9 cellular contexts compared by ENCODE assay signal in genomic region chr17:10226930-10227695, GRCh38. TPM values are rescaled to one million over a fixed set of nuclear protein-coding genes. Genes with fewer than 3 reads are reported as not detected.
DNase-seq lines count a peak whose midpoint lies in the region; ATAC-seq and TF ChIP-seq lines count a peak whose summit lies in the region.
"Had no signal": no experiment of that assay in that cellular context is flagged by ENCODE, and none has a peak within 500 bp of the region (broad histone marks: within the 10 kb centered on the region; RNA-seq: fewer than 3 reads in every experiment).

No MANE protein-coding gene starts in this region.

- H4K5ac ChIP-seq in IMR-90 (ENCODE audit: low read depth, low read length): no peak overlapping the region

- no peaks in the 10 kb centered on the region for H3K79me1 ChIP-seq in IMR-90 (ENCODE audit: low read depth in 1 of 2, low read length in 2 of 2)

- no peak overlapping the region for H4K8ac ChIP-seq in IMR-90 (ENCODE audit: low read depth in 2 of 2, low read length in 2 of 2)

- H3K27ac ChIP-seq in IMR-90 (ENCODE audit: insufficient read depth, low read length): no peak overlapping the region

- no peak overlapping the region for H3K4me3 ChIP-seq in IMR-90 (ENCODE audit: insufficient read depth, low read depth, low read length)

- H2AK5ac ChIP-seq in IMR-90 (ENCODE audit: low read depth, low read length): 0 out of 2 replicates have a peak overlapping the region, but pooled peaks have one; percentile 43

- H4K20me1 ChIP-seq in IMR-90 (ENCODE audit: insufficient read depth, low read length): no peaks in the 10 kb centered on the region

- TF ChIP-seq RAD21 in IMR-90 (IDR thresholded peaks at IDR 0.05; ENCODE audit: low read length): peak; percentile 76

- POLR2A ChIA-PET in IMR-90 (lab: Charles Lee; ENCODE audit: unreplicated experiment): interaction anchor here (0.6 kb wide), 1 partner anchor 970 kb away, joined by 4 read pairs; no protein-coding TSS in a partner anchor

- peak; percentile 64 for TF ChIP-seq CTCF in Calu3 (IDR thresholded peaks at IDR 0.05; ENCODE audit: unreplicated experiment)
- peak; percentile 73 for TF ChIP-seq CTCF in IMR-90 (conservative IDR thresholded peaks at IDR 0.05; ENCODE audit: low read depth, low read length)
- peak; percentile 81 for TF ChIP-seq CTCF in mesothelial cell of epicardium (IDR thresholded peaks at IDR 0.05; ENCODE audit: unreplicated experiment)

- no peak overlapping the region for H3K4me3 Mint-ChIP-seq in Calu3 (ENCODE audit: low read depth, unreplicated experiment)
- H3K4me3 Mint-ChIP-seq in mesothelial cell of epicardium: no peak overlapping the region

- H3K27me3 Mint-ChIP-seq in Calu3 (ENCODE audit: unreplicated experiment) (no peaks in the 10 kb centered on the region), mesothelial cell of epicardium (ENCODE audit: low read depth) (no peaks in the 10 kb centered on the region)
- H3K27me3 Mint-ChIP-seq: IgD-negative memory B cell had no signal

- no peak overlapping the region for H3K18ac ChIP-seq in IMR-90 (ENCODE audit: low read depth, low read length)

- no peaks in the 10 kb centered on the region for H3K27me3 ChIP-seq in IMR-90 (ENCODE audit: control insufficient read depth, insufficient read depth, low read length)

- H2AFZ ChIP-seq in IMR-90 (replicated peaks; ENCODE audit: low read length, poor library complexity): peak overlapping the region; percentile 46

- no peak overlapping the region for H2BK15ac ChIP-seq in IMR-90 (ENCODE audit: low read depth, low read length)

- no peak overlapping the region for H2BK5ac ChIP-seq in IMR-90 (ENCODE audit: low read depth, low read length, poor library complexity, severe bottlenecking)

- peaks cover 5% of the 10 kb centered on the region for H3K9me3 ChIP-seq in IMR-90 (ENCODE audit: control insufficient read depth, insufficient read depth, low read length)

- H3K4me1 Mint-ChIP-seq in Calu3 (ENCODE audit: low read depth, unreplicated experiment): no peaks in the 10 kb centered on the region
- peaks cover 6% of the 10 kb centered on the region for H3K4me1 Mint-ChIP-seq in mesothelial cell of epicardium

- peaks cover 2% of the 10 kb centered on the region; the same call in 1 of the 2 replicates for H3K4me1 ChIP-seq in IMR-90 (ENCODE audit: control insufficient read depth, insufficient read depth, low read length)

- H2BK120ac ChIP-seq in IMR-90 (ENCODE audit: low read depth, low read length): no peak overlapping the region

- in situ Hi-C loops in IMR-90 (cut with MboI; ENCODE audit: low sequenced_read_pairs): loop anchor here (10.0 kb wide), 1 partner anchor 262 kb away; no protein-coding TSS in a partner anchor

- H3K14ac ChIP-seq in IMR-90 (replicated peaks; ENCODE audit: low read depth, low read length): no peak overlapping the region

- no peaks in the 10 kb centered on the region for H3K36me3 ChIP-seq in IMR-90 (ENCODE audit: control insufficient read depth, insufficient read depth, low read length)

- BruUV-seq in Calu3 (replicated peaks; lab: Mats Ljungman, UMichigan): no TSS peak
- BruUV-seq in IMR-90 (replicated peaks; lab: Mats Ljungman, UMichigan): no TSS peak

- intact Hi-C loops in Calu3 (cut with micrococcal nuclease; ENCODE audit: unreplicated experiment): loop anchor here (1.0 to 10.0 kb wide), 2 partner anchors 112 to 262 kb away; no protein-coding TSS in a partner anchor
- intact Hi-C loops in IMR-90 (cut with micrococcal nuclease): loop anchor here (1.0 to 2.0 kb wide), 2 partner anchors 262 to 302 kb away; no protein-coding TSS in a partner anchor

- ATAC-seq in IMR-90 (ENCODE audit: low read depth): peak; percentile 82
- ATAC-seq in GM19397 (IDR thresholded peaks at IDR 0.05; ENCODE audit: unreplicated experiment): no peak

- H3K27ac Mint-ChIP-seq in Calu3 (ENCODE audit: unreplicated experiment): no peak overlapping the region
- H3K27ac Mint-ChIP-seq in mesothelial cell of epicardium: no peak overlapping the region
- H3K27ac Mint-ChIP-seq: IgD-negative memory B cell had no signal

- H3K4me2 ChIP-seq in IMR-90 (ENCODE audit: low read depth, low read length): no peak overlapping the region

- TF ChIP-seq POLR2A in IMR-90 (IDR thresholded peaks at IDR 0.05; ENCODE audit: low read depth, low read length): no peak

- H3K56ac ChIP-seq in IMR-90 (ENCODE audit: extremely low read depth, insufficient read depth, low read length): no peak overlapping the region

- DNase-seq in Calu3: peak; percentile 54
- DNase-seq in IMR-90: peak; percentile 22
- DNase-seq in activated CD4-positive, alpha-beta T cell treated with anti-CD3 and anti-CD28 coated beads for 48 hours: peak; percentile 61
- DNase-seq in dermis microvascular lymphatic vessel endothelial cell (ENCODE audit: low read depth in 2 of 2): peak; percentile 21 to 28
- peak; percentile 36 to 66 for DNase-seq in mesothelial cell of epicardium (ENCODE audit: low spot score in 2 of 2, unreplicated experiment in 2 of 2)
- peak; percentile 12 for DNase-seq in stimulated activated naive CD4-positive, alpha-beta T cell treated with Interleukin-2 at 50 U/mL for 16 hours (lab: John Stamatoyannopoulos, UW)
- DNase-seq in DMS153 treated with DMSO at 0.1 percent for 48 hours (lab: John Stamatoyannopoulos, UW; ENCODE audit: unreplicated experiment): no peak

- H4K91ac ChIP-seq in IMR-90 (ENCODE audit: insufficient read depth, low read depth, low read length): no peak overlapping the region

- no peaks in the 10 kb centered on the region for H3K9me3 Mint-ChIP-seq in Calu3 (ENCODE audit: low read depth, unreplicated experiment)
- H3K9me3 Mint-ChIP-seq in mesothelial cell of epicardium: peaks cover 15% of the 10 kb centered on the region

- H2AK9ac ChIP-seq in IMR-90 (replicated peaks; ENCODE audit: low read depth, low read length, poor library complexity): no peak overlapping the region

- no peak overlapping the region for H3K23ac ChIP-seq in IMR-90 (ENCODE audit: low read depth, low read length)

- H3K4ac ChIP-seq in IMR-90 (ENCODE audit: low read depth, low read length): no peak overlapping the region

- H3K9ac ChIP-seq in IMR-90 (ENCODE audit: low read depth, low read length): no peak overlapping the region

- WGBS in IMR-90 (ENCODE audit: extremely low coverage in 2 of 2, insufficient read length in 1 of 2), 2 experiments: 37% methylated on average over 3 of the region's 15 CpGs; no CpG with 5 or more reads in 1 of the 2 experiments

- H3K9me1 ChIP-seq in IMR-90 (ENCODE audit: insufficient read depth, low read length): no peaks in the 10 kb centered on the region

- CTCF ChIA-PET in Calu3 (lab: Charles Lee) (interaction anchor here (0.7 to 1.4 kb wide), 3 partner anchors 128 to 260 kb away, joined by 3 to 6 read pairs (median 5); no protein-coding TSS in a partner anchor), IMR-90 (lab: Yijun Ruan, JAX) (interaction anchor here (0.5 to 1.7 kb wide), 17 partner anchors 10 to 389 kb away, joined by 3 to 11 read pairs (median 3); partner anchors contain the start of gene GAS7)

- H3K36me3 Mint-ChIP-seq in Calu3 (ENCODE audit: insufficient read depth, unreplicated experiment) (no peaks in the 10 kb centered on the region), mesothelial cell of epicardium (no peaks in the 10 kb centered on the region)
- H3K36me3 Mint-ChIP-seq: IgD-negative memory B cell had no signal

- H2BK20ac ChIP-seq in IMR-90 (ENCODE audit: low read depth, low read length): no peak overlapping the region; the same call in 1 of the 2 replicates

- dilution Hi-C loops in IMR-90 (cut with HindIII; ENCODE audit: low sequenced_read_pairs, unreplicated experiment): no loop called here

TF ChIP-seq in IMR-90, 13 proteins besides CTCF, POLR2A, EP300 and RAD21:
- TF ChIP-seq SMC3 (IDR thresholded peaks at IDR 0.05; ENCODE audit: low read depth, low read length) (peak; percentile 82), USF2 (IDR thresholded peaks at IDR 0.05; ENCODE audit: low read depth, low read length) (no peak), MAZ (IDR thresholded peaks at IDR 0.05; ENCODE audit: borderline replicate concordance, low read depth, low read length) (peak; percentile 47; the same call in 1 of the 2 replicates), BHLHE40 (IDR thresholded peaks at IDR 0.05; ENCODE audit: low read depth, low read length) (no peak), MXI1 (IDR thresholded peaks at IDR 0.05; ENCODE audit: borderline replicate concordance, low read depth, low read length) (no peak), NFE2L2 (IDR thresholded peaks at IDR 0.05; ENCODE audit: low read depth, low read length) (no peak)

RNA-seq across cellular contexts. Expression of gene GAS7, which starts 28.7 kb away (rescaled TPM):
- 0.42 and 0.59 TPM in 2 replicates for total RNA-seq in Calu3 (2022)
- 5.0 and 6.4 TPM in 2 replicates for total RNA-seq in IMR-90 (2012; rRNA removed)
- 4.1 and 4.6 TPM in 2 replicates for polyA plus RNA-seq in IMR-90 (2012; rRNA removed)
- 2.3 and 4.1 TPM in 2 replicates for polyA plus RNA-seq in IMR-90 (2012; cell fraction: cytosol; rRNA removed)
- 3.2 and 5.9 TPM in 2 replicates for polyA plus RNA-seq in IMR-90 (2012; cell fraction: nucleus; rRNA removed; ENCODE audit: low replicate concordance)
- total RNA-seq in dermis microvascular lymphatic vessel endothelial cell: 2.8 and 8.5 TPM in 2 replicates
- 41.0 to 47.7 TPM (median 44.0 TPM) in 3 replicates for total RNA-seq in mesothelial cell of epicardium
